Comparison of ENCODE assay signal across 10 cellular contexts in the genomic region with DNA sequence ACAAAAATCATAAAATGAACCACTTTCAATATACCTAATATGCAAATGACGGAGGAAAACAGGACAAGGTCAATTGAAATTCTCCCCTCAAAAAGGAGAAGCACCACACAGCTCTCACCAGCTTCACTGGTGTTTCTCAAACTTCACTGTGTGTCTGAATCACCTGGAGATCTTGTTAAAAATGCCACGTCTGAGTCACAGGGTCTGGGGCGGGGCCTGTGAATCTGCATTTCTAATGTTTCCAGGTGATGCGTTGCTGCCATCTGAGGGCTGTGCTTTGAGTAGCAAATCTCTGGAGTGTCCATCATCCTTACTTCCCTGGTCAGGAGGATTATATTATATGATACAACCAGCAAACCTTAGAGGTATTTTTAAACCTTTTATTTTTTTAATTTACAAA. TPM values are rescaled to one million over a fixed set of nuclear protein-coding genes. Genes with fewer than 3 reads are reported as not detected.
A peak's percentile ranks its signal among the peaks of the same experiment; 100 is the strongest.
DNase-seq lines count a peak whose midpoint lies in the region; ATAC-seq and TF ChIP-seq lines count a peak whose summit lies in the region.
"Had no signal": no experiment of that assay in that cellular context is flagged by ENCODE, and none has a peak within 500 bp of the region (broad histone marks: within the 10 kb centered on the region; RNA-seq: fewer than 3 reads in every experiment).

No MANE protein-coding gene starts in this region.

- H3K9me2 ChIP-seq in SK-N-SH = no peaks in the 10 kb centered on the region

- no peaks in the 10 kb centered on the region for H4K20me1 ChIP-seq in SK-N-SH (ENCODE audit: insufficient read depth)

- CTCF ChIA-PET in SK-N-SH (lab: Yijun Ruan, JAX) = interaction anchor here (0.6 to 1.7 kb wide), 4 partner anchors 10 to 387 kb away, joined by 3 to 4 read pairs (median 4); no protein-coding TSS in a partner anchor

- POLR2A ChIA-PET in SK-N-SH (lab: Yijun Ruan, JAX) = no interaction called here

- H3K9me3 ChIP-seq in SK-N-SH = no peaks in the 10 kb centered on the region
- H3K9me3 ChIP-seq in RWPE2 (ENCODE audit: severe bottlenecking) = no peaks in the 10 kb centered on the region

- H3K27ac ChIP-seq in SK-N-SH (ENCODE audit: low read depth in 2 of 2, low read length in 1 of 2) (no peak overlapping the region), RWPE2 (ENCODE audit: poor library complexity, severe bottlenecking) (no peak overlapping the region), epithelial cell of prostate (no peak overlapping the region)

- no peak overlapping the region for H3K4me2 ChIP-seq in SK-N-SH

- H3K79me2 ChIP-seq in SK-N-SH (ENCODE audit: insufficient read depth) = no peaks in the 10 kb centered on the region

- no peak for TF ChIP-seq EP300 in SK-N-SH (IDR thresholded peaks at IDR 0.05; ENCODE audit: borderline replicate concordance in 1 of 2, low read depth in 1 of 2, low read length in 1 of 2)

- no peak overlapping the region for H3K4me3 ChIP-seq in SK-N-SH (ENCODE audit: low read depth in 2 of 2, low read length in 1 of 2)
- H3K4me3 ChIP-seq in RWPE2 (ENCODE audit: severe bottlenecking) = no peak overlapping the region

- peak; percentile 37 for TF ChIP-seq CTCF in SK-N-SH (IDR thresholded peaks at IDR 0.05)
- TF ChIP-seq CTCF in RWPE2 (IDR thresholded peaks at IDR 0.05; ENCODE audit: poor library complexity, severe bottlenecking) = peak; percentile 35

- no peak overlapping the region for H2AFZ ChIP-seq in SK-N-SH (ENCODE audit: low read depth)

- no peaks in the 10 kb centered on the region for H3F3A ChIP-seq in SK-N-SH (replicated peaks; ENCODE audit: insufficient read depth)

- no peak overlapping the region for H3K9ac ChIP-seq in SK-N-SH

- peak; percentile 32 for DNase-seq in SK-N-SH
- DNase-seq in RWPE2 (ENCODE audit: low spot score) = no peak
- peak; percentile 40 for DNase-seq in epithelial cell of prostate (ENCODE audit: low read depth, low spot score)
- peak; percentile 76 for DNase-seq in stimulated activated CD8-positive, alpha-beta memory T cell treated with anti-CD3 and anti-CD28 coated beads, Interleukin-4, amount 100 ng/mL, for 48 hours
- no peak for DNase-seq in midbrain (lab: John Stamatoyannopoulos, UW)
- no peak for DNase-seq in T1000 (lab: John Stamatoyannopoulos, UW)
- DNase-seq: MM.1S had no signal

- no peaks in the 10 kb centered on the region for H3K36me3 ChIP-seq in SK-N-SH (replicated peaks in 1 of 2; ENCODE audit: control insufficient read depth in 1 of 2, insufficient read depth in 2 of 2, low read length in 1 of 2)
- H3K36me3 ChIP-seq in RWPE2 (ENCODE audit: low read depth) = no peaks in the 10 kb centered on the region

- H3K27me3 ChIP-seq in SK-N-SH (ENCODE audit: insufficient read depth) (no peaks in the 10 kb centered on the region), RWPE2 (ENCODE audit: insufficient read depth, poor library complexity, severe bottlenecking) (no peaks in the 10 kb centered on the region)

- ATAC-seq in SK-N-SH treated with all-trans-retinoic acid at 6 μM for 48 hours (no peak; the same call in 1 of the 3 replicates), RWPE2 (ENCODE audit: low read depth) (no peak), GM21423 (IDR thresholded peaks at IDR 0.05; ENCODE audit: unreplicated experiment) (no peak)

- peak; percentile 54 for TF ChIP-seq RAD21 in SK-N-SH (IDR thresholded peaks at IDR 0.05; ENCODE audit: low read length)

- 67% methylated on average over 4 of the region's 4 CpGs for WGBS in SK-N-SH (ENCODE audit: low lambda C conversion rate)

- H3K4me1 ChIP-seq in SK-N-SH (ENCODE audit: control insufficient read depth in 1 of 2, insufficient read depth in 2 of 2, low read depth in 1 of 2, low read length in 1 of 2) = peaks cover 0 to 6% of the 10 kb centered on the region in 2 experiments; a peak in 1 of 4 replicates
- H3K4me1 ChIP-seq in RWPE2 (ENCODE audit: insufficient read depth, poor library complexity, severe bottlenecking) = no peaks in the 10 kb centered on the region

TF ChIP-seq in SK-N-SH, 30 proteins besides CTCF, POLR2A, EP300 and RAD21 (continues in another document):
- TF ChIP-seq ELF1 (IDR thresholded peaks at IDR 0.05) (no peak), FOSL2 (IDR thresholded peaks at IDR 0.05; ENCODE audit: borderline replicate concordance, low read depth) (peak; percentile 31; the same call in 1 of the 2 replicates), NRF1 (IDR thresholded peaks at IDR 0.05; ENCODE audit: low read depth, low read length) (no peak), RCOR1 (IDR thresholded peaks at IDR 0.05; ENCODE audit: low read length) (no peak), FOXJ3 (CRISPR knock-in tag; IDR thresholded peaks at IDR 0.05) (no peak), POLR2AphosphoS5 (IDR thresholded peaks at IDR 0.05; ENCODE audit: low read depth, low read length) (no peak), EZH2phosphoT487 (IDR thresholded peaks at IDR 0.05; ENCODE audit: borderline replicate concordance, low read depth) (no peak), RXRA (IDR thresholded peaks at IDR 0.05; ENCODE audit: borderline replicate concordance, low read depth) (no peak), GATA2 (CRISPR knock-in tag; IDR thresholded peaks at IDR 0.05) (no peak)
- TF ChIP-seq, protein P1, sequence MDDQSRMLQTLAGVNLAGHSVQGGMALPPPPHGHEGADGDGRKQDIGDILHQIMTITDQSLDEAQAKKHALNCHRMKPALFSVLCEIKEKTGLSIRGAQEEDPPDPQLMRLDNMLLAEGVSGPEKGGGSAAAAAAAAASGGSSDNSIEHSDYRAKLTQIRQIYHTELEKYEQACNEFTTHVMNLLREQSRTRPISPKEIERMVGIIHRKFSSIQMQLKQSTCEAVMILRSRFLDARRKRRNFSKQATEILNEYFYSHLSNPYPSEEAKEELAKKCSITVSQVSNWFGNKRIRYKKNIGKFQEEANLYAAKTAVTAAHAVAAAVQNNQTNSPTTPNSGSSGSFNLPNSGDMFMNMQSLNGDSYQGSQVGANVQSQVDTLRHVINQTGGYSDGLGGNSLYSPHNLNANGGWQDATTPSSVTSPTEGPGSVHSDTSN (IDR thresholded peaks at IDR 0.05) = 0 out of 2 replicates have a peak, but pooled peaks have one; percentile 18
- TF ChIP-seq, protein P2, sequence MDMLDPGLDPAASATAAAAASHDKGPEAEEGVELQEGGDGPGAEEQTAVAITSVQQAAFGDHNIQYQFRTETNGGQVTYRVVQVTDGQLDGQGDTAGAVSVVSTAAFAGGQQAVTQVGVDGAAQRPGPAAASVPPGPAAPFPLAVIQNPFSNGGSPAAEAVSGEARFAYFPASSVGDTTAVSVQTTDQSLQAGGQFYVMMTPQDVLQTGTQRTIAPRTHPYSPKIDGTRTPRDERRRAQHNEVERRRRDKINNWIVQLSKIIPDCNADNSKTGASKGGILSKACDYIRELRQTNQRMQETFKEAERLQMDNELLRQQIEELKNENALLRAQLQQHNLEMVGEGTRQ (IDR thresholded peaks at IDR 0.05; ENCODE audit: borderline replicate concordance, low read depth, low read length) = no peak

TF ChIP-seq in SK-N-SH treated with all-trans-retinoic acid at 6 μM for 48 hours, 23 proteins besides CTCF, POLR2A, EP300 and RAD21 (continues in another document):
- no peak for TF ChIP-seq ISL1 (CRISPR knock-in tag; IDR thresholded peaks at IDR 0.05)
- TF ChIP-seq BACH2 (CRISPR knock-in tag; IDR thresholded peaks at IDR 0.05; ENCODE audit: borderline replicate concordance) = no peak
- TF ChIP-seq TOX (CRISPR knock-in tag; IDR thresholded peaks at IDR 0.05; ENCODE audit: borderline replicate concordance) = no peak
- TF ChIP-seq, protein P3, sequence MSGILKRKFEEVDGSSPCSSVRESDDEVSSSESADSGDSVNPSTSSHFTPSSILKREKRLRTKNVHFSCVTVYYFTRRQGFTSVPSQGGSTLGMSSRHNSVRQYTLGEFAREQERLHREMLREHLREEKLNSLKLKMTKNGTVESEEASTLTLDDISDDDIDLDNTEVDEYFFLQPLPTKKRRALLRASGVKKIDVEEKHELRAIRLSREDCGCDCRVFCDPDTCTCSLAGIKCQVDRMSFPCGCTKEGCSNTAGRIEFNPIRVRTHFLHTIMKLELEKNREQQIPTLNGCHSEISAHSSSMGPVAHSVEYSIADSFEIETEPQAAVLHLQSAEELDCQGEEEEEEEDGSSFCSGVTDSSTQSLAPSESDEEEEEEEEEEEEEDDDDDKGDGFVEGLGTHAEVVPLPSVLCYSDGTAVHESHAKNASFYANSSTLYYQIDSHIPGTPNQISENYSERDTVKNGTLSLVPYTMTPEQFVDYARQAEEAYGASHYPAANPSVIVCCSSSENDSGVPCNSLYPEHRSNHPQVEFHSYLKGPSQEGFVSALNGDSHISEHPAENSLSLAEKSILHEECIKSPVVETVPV (CRISPR knock-in tag; IDR thresholded peaks at IDR 0.05) = no peak

RNA-seq across cellular contexts. Expression of a gene that starts 9.0 kb away (rescaled TPM):
- not detected in 2 replicates for polyA plus RNA-seq in SK-N-SH (2012; rRNA removed)
- not detected in 2 replicates for polyA plus RNA-seq in SK-N-SH (2012; cell fraction: cytosol; rRNA removed)
- polyA plus RNA-seq in SK-N-SH (2012; cell fraction: nucleus; rRNA removed) = not detected in 2 replicates
- polyA plus RNA-seq: BJ had no signal

RNA-seq across cellular contexts. Expression of a gene that starts 35.8 kb away (rescaled TPM):
- 64.3 and 66.8 TPM in 2 replicates for polyA plus RNA-seq in SK-N-SH (2012; rRNA removed)
- polyA plus RNA-seq in SK-N-SH (2012; cell fraction: cytosol; rRNA removed) = 34.2 and 43.5 TPM in 2 replicates
- polyA plus RNA-seq in SK-N-SH (2012; cell fraction: nucleus; rRNA removed) = 174 and 250 TPM in 2 replicates

RNA-seq across cellular contexts. Expression of a gene that starts 36.1 kb away (rescaled TPM):
- polyA plus RNA-seq in SK-N-SH (2012; rRNA removed) = 2.6 and 3.6 TPM in 2 replicates
- 5.1 and 7.3 TPM in 2 replicates for polyA plus RNA-seq in SK-N-SH (2012; cell fraction: cytosol; rRNA removed)
- 1.6 and 4.8 TPM in 2 replicates for polyA plus RNA-seq in SK-N-SH (2012; cell fraction: nucleus; rRNA removed)

RNA-seq across cellular contexts. Expression of a gene that starts 48.8 kb away (rescaled TPM):
- 419 and 592 TPM in 2 replicates for polyA plus RNA-seq in SK-N-SH (2012; rRNA removed)
- 806 and 838 TPM in 2 replicates for polyA plus RNA-seq in SK-N-SH (2012; cell fraction: cytosol; rRNA removed)
- polyA plus RNA-seq in SK-N-SH (2012; cell fraction: nucleus; rRNA removed) = 201 and 285 TPM in 2 replicates

RNA-seq across cellular contexts. Expression of a gene that starts 53.8 kb away (rescaled TPM):
- 0.05 and 0.08 TPM in 2 replicates for polyA plus RNA-seq in SK-N-SH (2012; rRNA removed)
- polyA plus RNA-seq in SK-N-SH (2012; cell fraction: cytosol; rRNA removed) = 0.04 and 0.07 TPM in 2 replicates
- polyA plus RNA-seq in SK-N-SH (2012; cell fraction: nucleus; rRNA removed) = 0.21 and 0.25 TPM in 2 replicates
- polyA plus RNA-seq: BJ had no signal

Comparison
In these comparisons a context has a peak if more than half of its experiments do, and no peak if none do; other contexts are left out.
1. DNase-seq: peak in SK-N-SH (single experiment), epithelial cell of prostate (single experiment) and stimulated activated CD8-positive, alpha-beta memory T cell treated with anti-CD3 and anti-CD28 coated beads, Interleukin-4, amount 100 ng/mL, for 48 hours (single experiment); none in RWPE2 (single experiment), midbrain (single experiment) and T1000 (single experiment).